Comparison of ENCODE assay signal across 1 cellular context in genomic region chr5:175325681-175326080, GRCh38.
TF ChIP-seq lines count a peak whose summit lies in the region.

No MANE protein-coding gene starts in this region.

TF ChIP-seq in IMR-90, 13 proteins besides CTCF, POLR2A, EP300 and RAD21 (continued from another document):
- TF ChIP-seq ELK1 (IDR thresholded peaks at IDR 0.05; ENCODE audit: borderline replicate concordance, low read depth, low read length) (no peak), CHD1 (IDR thresholded peaks at IDR 0.05; ENCODE audit: low read depth, low read length) (no peak), BHLHE40 (IDR thresholded peaks at IDR 0.05; ENCODE audit: low read depth, low read length) (no peak), RFX5 (IDR thresholded peaks at IDR 0.05; ENCODE audit: low read depth, low read length) (no peak), MAFK (IDR thresholded peaks at IDR 0.05; ENCODE audit: low read depth, low read length) (no peak), CEBPB (IDR thresholded peaks at IDR 0.05; ENCODE audit: low read depth, low read length) (no peak), NFE2L2 (IDR thresholded peaks at IDR 0.05; ENCODE audit: low read depth, low read length) (no peak)
